Comparison of ENCODE assay signal across 14 cellular contexts in genomic region chr3:23174426-23175039, GRCh38. TPM values are rescaled to one million over a fixed set of nuclear protein-coding genes. Genes with fewer than 3 reads are reported as not detected.
DNase-seq lines count a peak whose midpoint lies in the region; ATAC-seq and TF ChIP-seq lines count a peak whose summit lies in the region.
"Had no signal": no experiment of that assay in that cellular context is flagged by ENCODE, and none has a peak within 500 bp of the region (broad histone marks: within the 10 kb centered on the region; RNA-seq: fewer than 3 reads in every experiment).

No MANE protein-coding gene starts in this region.

- H3K27ac ChIP-seq in SK-N-SH (ENCODE audit: low read depth in 2 of 2, low read length in 1 of 2) (no peak overlapping the region), fibroblast of lung (ENCODE audit: insufficient read depth, low read length) (no peak overlapping the region), testis (no peak overlapping the region)
- H3K27ac ChIP-seq: neutrophil had no signal

- no peaks in the 10 kb centered on the region for H3K27me3 ChIP-seq in SK-N-SH (ENCODE audit: insufficient read depth)
- no peaks in the 10 kb centered on the region for H3K27me3 ChIP-seq in fibroblast of lung (ENCODE audit: control insufficient read depth, insufficient read depth, low read length)
- no peaks in the 10 kb centered on the region for H3K27me3 ChIP-seq in testis
- H3K27me3 ChIP-seq: neutrophil had no signal

- no peak overlapping the region for H3K4me2 ChIP-seq in SK-N-SH
- H3K4me2 ChIP-seq in fibroblast of lung (ENCODE audit: extremely low read depth, insufficient read depth, low read length) = no peak overlapping the region

- no peak for TF ChIP-seq RAD21 in SK-N-SH (IDR thresholded peaks at IDR 0.05; ENCODE audit: low read length)

- no peak for TF ChIP-seq CTCF in SK-N-SH (IDR thresholded peaks at IDR 0.05)
- no peak for TF ChIP-seq CTCF in fibroblast of lung (conservative IDR thresholded peaks at IDR 0.05 in 1 of 2, IDR thresholded peaks at IDR 0.05 in 1 of 2; ENCODE audit: low read depth in 1 of 2, low read length in 2 of 2)
- no peak for TF ChIP-seq CTCF in testis (IDR thresholded peaks at IDR 0.05)

- peak; percentile 12 for DNase-seq in SK-N-SH
- peak; percentile 50 to 65 for DNase-seq in fibroblast of lung (ENCODE audit: low read depth in 2 of 2)
- DNase-seq in islet precursor cell = peak; percentile 94
- peak; percentile 16 for DNase-seq in testis
- DNase-seq in DMS153 (lab: John Stamatoyannopoulos, UW) = no peak
- DNase-seq in left lobe of liver (ENCODE audit: low spot score) = no peak
- DNase-seq: C1 segment of cervical spinal cord; effector memory CD4-positive, alpha-beta T cell; NCI-H187; NCI-H446; T-cell had no signal

- no peaks in the 10 kb centered on the region for H3F3A ChIP-seq in SK-N-SH (replicated peaks; ENCODE audit: insufficient read depth)

- no peak for TF ChIP-seq EP300 in SK-N-SH (IDR thresholded peaks at IDR 0.05; ENCODE audit: borderline replicate concordance in 1 of 2, low read depth in 1 of 2, low read length in 1 of 2)

- CTCF ChIA-PET in SK-N-SH (lab: Yijun Ruan, JAX) = interaction anchor here (0.6 kb wide), 1 partner anchor 53 kb away, joined by 3 read pairs; no protein-coding TSS in a partner anchor

- H3K79me2 ChIP-seq in SK-N-SH (ENCODE audit: insufficient read depth) = no peaks in the 10 kb centered on the region
- no peaks in the 10 kb centered on the region for H3K79me2 ChIP-seq in fibroblast of lung (ENCODE audit: control insufficient read depth, insufficient read depth, low read length)

- H3K4me3 ChIP-seq in SK-N-SH (ENCODE audit: low read depth in 2 of 2, low read length in 1 of 2) (no peak overlapping the region), fibroblast of lung (replicated peaks in 1 of 4; ENCODE audit: control extremely low read depth in 1 of 4, insufficient read depth in 1 of 4, low read depth in 3 of 4, low read length in 4 of 4) (no peak overlapping the region), testis (no peak overlapping the region)

- 0 out of 2 replicates have a peak, but pooled peaks cover 4% of the 10 kb centered on the region for H3K9me3 ChIP-seq in SK-N-SH
- H3K9me3 ChIP-seq in fibroblast of lung (ENCODE audit: control insufficient read depth, insufficient read depth, low read depth, low read length) = no peaks in the 10 kb centered on the region
- H3K9me3 ChIP-seq in testis = no peaks in the 10 kb centered on the region
- H3K9me3 ChIP-seq: neutrophil had no signal

- POLR2A ChIA-PET in SK-N-SH (lab: Yijun Ruan, JAX) = no interaction called here

- H3K9ac ChIP-seq in SK-N-SH (no peak overlapping the region), fibroblast of lung (ENCODE audit: insufficient read depth, low read length) (no peak overlapping the region)

- no peaks in the 10 kb centered on the region for H3K9me2 ChIP-seq in SK-N-SH

- H3K36me3 ChIP-seq in SK-N-SH (replicated peaks in 1 of 2; ENCODE audit: control insufficient read depth in 1 of 2, insufficient read depth in 2 of 2, low read length in 1 of 2) (no peaks in the 10 kb centered on the region), fibroblast of lung (ENCODE audit: control insufficient read depth, insufficient read depth, low read length) (no peaks in the 10 kb centered on the region), testis (ENCODE audit: low read depth, missing control alignments) (no peaks in the 10 kb centered on the region)
- H3K36me3 ChIP-seq: neutrophil had no signal

- no peak for TF ChIP-seq POLR2A in testis (IDR thresholded peaks at IDR 0.05)

- H4K20me1 ChIP-seq in SK-N-SH (ENCODE audit: insufficient read depth) = no peaks in the 10 kb centered on the region
- no peaks in the 10 kb centered on the region for H4K20me1 ChIP-seq in fibroblast of lung (ENCODE audit: control insufficient read depth, extremely low read depth, insufficient read depth, low read length)

- ATAC-seq in SK-N-SH treated with all-trans-retinoic acid at 6 μM for 48 hours = no peak
- ATAC-seq in GM18907 (IDR thresholded peaks at IDR 0.05; ENCODE audit: unreplicated experiment) = no peak
- no peak for ATAC-seq in left lobe of liver
- ATAC-seq: T-cell had no signal

- whole genome bisulfite sequencing in SK-N-SH (ENCODE audit: low lambda C conversion rate) = 53% methylated on average over 3 of the region's 3 CpGs
- 35 to 52% methylated on average over 3 of the region's 3 CpGs for WGBS in testis, 2 donors

- H2AFZ ChIP-seq in SK-N-SH (ENCODE audit: low read depth) (no peak overlapping the region), fibroblast of lung (ENCODE audit: low read length) (no peak overlapping the region)

- intact Hi-C loops in testis (cut with DNase I; ENCODE audit: low total_unique reads) = no loop called here

- peaks cover 0 to 3% of the 10 kb centered on the region in 2 experiments; a peak in 1 of 4 replicates for H3K4me1 ChIP-seq in SK-N-SH (ENCODE audit: control insufficient read depth in 1 of 2, insufficient read depth in 2 of 2, low read depth in 1 of 2, low read length in 1 of 2)
- no peaks in the 10 kb centered on the region for H3K4me1 ChIP-seq in fibroblast of lung (ENCODE audit: control insufficient read depth, extremely low read depth, insufficient read depth, low read length)
- H3K4me1 ChIP-seq in testis = no peaks in the 10 kb centered on the region

TF ChIP-seq in SK-N-SH, 30 proteins besides CTCF, POLR2A, EP300 and RAD21:
- no peak for TF ChIP-seq RFX5 (IDR thresholded peaks at IDR 0.05; ENCODE audit: low read length)
- no peak for TF ChIP-seq MXI1 (IDR thresholded peaks at IDR 0.05; ENCODE audit: low read depth, low read length)
- no peak for TF ChIP-seq CHD2 (IDR thresholded peaks at IDR 0.05; ENCODE audit: low read length, partially characterized antibody)
- TF ChIP-seq ELF1 (IDR thresholded peaks at IDR 0.05) = no peak
- TF ChIP-seq GABPA (IDR thresholded peaks at IDR 0.05; ENCODE audit: low read depth) = no peak
- TF ChIP-seq RCOR1 (IDR thresholded peaks at IDR 0.05; ENCODE audit: low read length) = no peak
TF ChIP-seq in SK-N-SH: peak in this region for 0.

TF ChIP-seq in SK-N-SH treated with all-trans-retinoic acid at 6 μM for 48 hours, 23 proteins besides CTCF, POLR2A, EP300 and RAD21:
- TF ChIP-seq BACH2 (CRISPR knock-in tag; IDR thresholded peaks at IDR 0.05; ENCODE audit: borderline replicate concordance) (no peak), TOX (CRISPR knock-in tag; IDR thresholded peaks at IDR 0.05; ENCODE audit: borderline replicate concordance) (no peak), SNAI2 (CRISPR knock-in tag; IDR thresholded peaks at IDR 0.05) (no peak), GLIS3 (CRISPR knock-in tag; IDR thresholded peaks at IDR 0.05) (no peak), OSR1 (CRISPR knock-in tag; IDR thresholded peaks at IDR 0.05) (no peak), ZC3H10 (CRISPR knock-in tag; IDR thresholded peaks at IDR 0.05) (no peak), CSDC2 (CRISPR knock-in tag; IDR thresholded peaks at IDR 0.05) (no peak), TSHZ2 (CRISPR knock-in tag; IDR thresholded peaks at IDR 0.05) (no peak), ARNTL (CRISPR knock-in tag; IDR thresholded peaks at IDR 0.05; ENCODE audit: borderline replicate concordance, low read depth) (no peak)
TF ChIP-seq in SK-N-SH treated with all-trans-retinoic acid at 6 μM for 48 hours: peak in this region for 0.

RNA-seq across cellular contexts. Expression of gene UBE2E2, which starts 28.6 kb away (rescaled TPM):
- polyA plus RNA-seq in SK-N-SH (2012; rRNA removed) (46.4 and 57.9 TPM in 2 replicates), fibroblast of lung (55.3 and 127 TPM in 2 replicates), testis (ENCODE audit: insufficient read depth, low read depth, low replicate concordance) (45.5 TPM)
- polyA plus RNA-seq in SK-N-SH (2012; cell fraction: cytosol; rRNA removed) = 50.8 and 54.0 TPM in 2 replicates
- 16.5 and 17.7 TPM in 2 replicates for polyA plus RNA-seq in SK-N-SH (2012; cell fraction: nucleus; rRNA removed)
- total RNA-seq in fibroblast of lung (79.8 and 86.8 TPM in 2 replicates), testis (10 to 100 TPM; 48.7 to 94.2 TPM), left lobe of liver (14.4 TPM)
- polyA plus RNA-seq in fibroblast of lung (2012) = 39.4 and 85.4 TPM in 2 replicates
- 10.6 and 31.4 TPM in 2 replicates for polyA minus RNA-seq in fibroblast of lung (ENCODE audit: low replicate concordance)

Comparison
In these comparisons a context has a peak if more than half of its experiments do, and no peak if none do; other contexts are left out.
1. DNase-seq: peak in SK-N-SH (single experiment), fibroblast of lung (2 of 2), islet precursor cell (single experiment) and testis (single experiment); none in DMS153 (single experiment) and left lobe of liver (single experiment).